Comparison of ENCODE assay signal across 1 cellular context in genomic region chr19:12365372-12366162, GRCh38.
A peak's percentile ranks its signal among the peaks of the same experiment; 100 is the strongest.
TF ChIP-seq lines count a peak whose summit lies in the region.

Gene ZNF442, minus strand, starts transcription at chr19:12365683. Its CDS starts 2,052 bp downstream, at chr19:12363631.

TF ChIP-seq in K562, 482 proteins besides CTCF, POLR2A, EP300 and RAD21 (continued from another document):
- TF ChIP-seq E2F6 (IDR thresholded peaks at IDR 0.05; ENCODE audit: borderline replicate concordance in 1 of 2, extremely low read depth in 1 of 2, insufficient read depth in 1 of 2, insufficient read length in 1 of 2, low read depth in 1 of 2, low read length in 1 of 2, poor library complexity in 1 of 2, severe bottlenecking in 1 of 2) (peak in 1 of 2 experiments; percentile 34), PBX2 (CRISPR knock-in tag; IDR thresholded peaks at IDR 0.05; ENCODE audit: low read depth) (peak; percentile 79), PBX2 (tag; conservative IDR thresholded peaks at IDR 0.05; ENCODE audit: low read depth) (peak; percentile 96), HNRNPL (IDR thresholded peaks at IDR 0.05; ENCODE audit: low read depth, low read length) (no peak), SP1 (CRISPR knock-in tag; IDR thresholded peaks at IDR 0.05) (peak; percentile 72), KDM5B (IDR thresholded peaks at IDR 0.05; ENCODE audit: insufficient replicate concordance, low read depth, low read length) (peak; percentile 91), ETV1 (tag; conservative IDR thresholded peaks at IDR 0.05; ENCODE audit: low read depth) (0 out of 2 replicates have a peak, but pooled peaks have one; percentile 24), POLR2G (IDR thresholded peaks at IDR 0.05; ENCODE audit: low read depth, low read length) (peak; percentile 95)
TF ChIP-seq in K562: peak in this region for 70.
